In the genomic region with DNA sequence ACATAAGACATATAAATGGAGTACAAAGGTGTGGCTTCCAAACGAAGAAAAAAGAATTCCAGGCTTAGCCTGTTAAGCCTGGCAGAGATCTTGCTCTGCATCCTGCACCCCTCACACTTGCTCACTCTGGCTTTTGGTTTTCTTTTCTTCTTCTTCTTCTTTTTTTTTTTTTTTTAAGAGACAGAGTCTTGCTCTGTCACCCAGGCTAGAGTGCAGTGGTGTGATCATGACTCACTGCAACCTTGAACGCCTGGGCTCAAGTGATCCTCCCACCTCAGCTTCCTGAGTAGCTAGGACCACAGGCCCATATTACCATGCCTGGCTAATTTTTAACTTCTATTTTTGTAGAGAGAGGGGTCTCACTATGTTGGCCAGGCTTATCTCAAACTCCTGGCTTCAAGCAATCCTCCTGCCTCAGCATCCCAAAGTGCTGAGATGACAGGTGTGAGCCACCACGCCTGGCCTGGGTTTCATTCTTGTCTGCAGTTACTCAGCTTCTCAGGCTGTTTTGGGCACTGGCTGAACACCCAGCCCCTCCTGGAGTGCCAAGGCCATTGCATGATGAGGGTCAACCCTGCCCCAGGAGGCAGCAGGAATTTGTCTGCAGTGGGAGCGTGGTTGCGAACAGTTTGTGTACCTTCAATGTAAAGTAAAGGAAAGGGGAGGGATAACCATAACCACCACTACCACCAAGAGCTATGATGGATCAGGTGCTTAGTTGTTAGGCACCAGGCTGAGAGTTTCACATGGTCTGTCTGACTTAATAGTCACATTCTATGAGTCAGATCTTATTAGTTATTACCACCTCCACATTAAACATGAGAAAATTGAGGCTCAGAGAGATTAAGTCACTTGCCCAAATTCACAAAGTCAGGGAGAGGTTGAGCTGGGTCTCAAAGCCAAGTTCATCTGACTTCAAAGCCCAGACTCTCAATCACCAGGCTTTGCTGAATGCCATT, we compare ENCODE assay signal across 18 cellular contexts.
DNase-seq lines count a peak whose midpoint lies in the region; ATAC-seq, FAIRE-seq and TF ChIP-seq lines count a peak whose summit lies in the region.
"Had no signal": no experiment of that assay in that cellular context is flagged by ENCODE, and none has a peak within 500 bp of the region (broad histone marks: within the 10 kb centered on the region; RNA-seq: fewer than 3 reads in every experiment).

No MANE protein-coding gene starts in this region.

- TF ChIP-seq POLR2A in K562 (conservative IDR thresholded peaks at IDR 0.05) = no peak

- peak; percentile 58 to 61 for ATAC-seq in activated naive CD4-positive, alpha-beta T cell treated with anti-CD3 and anti-CD28 coated beads, Interleukin-2, amount 50 U/mL, for 72 hours
- ATAC-seq in K562 (no peak), HG02870 (IDR thresholded peaks at IDR 0.05; ENCODE audit: unreplicated experiment) (no peak)
- ATAC-seq: GM12878; stimulated activated memory B cell treated with anti-CD40 and anti-IgM and Interleukin-4, amounts not matched to agents 10 μg/mL and 1 μg/mL and 100 μg/mL, for 72 hours; upper lobe of right lung had no signal

- no peaks in the 10 kb centered on the region for H3K4me1 ChIP-seq in K562 (replicated peaks in 1 of 2; ENCODE audit: control insufficient read depth in 2 of 2, insufficient read depth in 2 of 2, low read length in 2 of 2)
- H3K4me1 ChIP-seq: upper lobe of right lung had no signal

- H3K36me3 ChIP-seq in K562 (ENCODE audit: control insufficient read depth, insufficient read depth, low read length) = no peaks in the 10 kb centered on the region
- H3K36me3 ChIP-seq: upper lobe of right lung had no signal

- peak in 1 of 2 donors; percentile 16 for DNase-seq in activated naive CD4-positive, alpha-beta T cell treated with anti-CD3 and anti-CD28 coated beads, Interleukin-2, amount 50 U/mL, for 72 hours (ENCODE audit: low spot score in 2 of 2)
- no peak for DNase-seq in activated naive CD4-positive, alpha-beta T cell (lab: John Stamatoyannopoulos, UW)
- peak; percentile 5 for DNase-seq in SK-MEL-5 (ENCODE audit: low read depth, low spot score)
- no peak for DNase-seq in K562 (ENCODE audit: extremely low read depth in 1 of 4, low spot score in 3 of 4)
- DNase-seq in SKM-1 (lab: John Stamatoyannopoulos, UW; ENCODE audit: unreplicated experiment) = no peak
- DNase-seq in NCI-H128 (lab: John Stamatoyannopoulos, UW; ENCODE audit: unreplicated experiment) = no peak
- DNase-seq: activated naive CD4-positive, alpha-beta T cell treated with Interleukin-2 at 50 U/mL for 16 hours; COR-L47; H9; hippocampal formation; IMR-90; NCI-H2171 treated with DMSO at 0.1 percent for 48 hours; occipital lobe; upper lobe of right lung had no signal

- H3K9me3 Mint-ChIP-seq in activated naive CD4-positive, alpha-beta T cell treated with anti-CD3 and anti-CD28 coated beads, Interleukin-2, amount 50 U/mL, for 72 hours = no peaks in the 10 kb centered on the region
- no peaks in the 10 kb centered on the region for H3K9me3 Mint-ChIP-seq in stimulated activated naive CD8-positive, alpha-beta T cell treated with anti-CD3 and anti-CD28 coated beads, Interleukin-15, Interleukin-2, amounts not matched to agents 100 ng/mL and 50 ng/mL, for 24 hours
- H3K9me3 Mint-ChIP-seq: H9; stimulated activated memory B cell treated with anti-CD40 and anti-IgM and Interleukin-4, amounts not matched to agents 10 μg/mL and 1 μg/mL and 100 μg/mL, for 72 hours had no signal

- H3K27ac ChIP-seq in K562 (ENCODE audit: extremely low read depth, low read depth, low read length) = no peak overlapping the region
- H3K27ac ChIP-seq: upper lobe of right lung had no signal

- no peaks in the 10 kb centered on the region for H3K9me3 ChIP-seq in K562 (replicated peaks; ENCODE audit: control insufficient read depth, insufficient read depth, low read depth, low read length)
- H3K9me3 ChIP-seq: upper lobe of right lung had no signal

- peaks cover 42% of the 10 kb centered on the region for H3K4me1 Mint-ChIP-seq in stimulated activated naive CD8-positive, alpha-beta T cell treated with anti-CD3 and anti-CD28 coated beads, Interleukin-15, Interleukin-2, amounts not matched to agents 100 ng/mL and 50 ng/mL, for 24 hours (ENCODE audit: low read depth)
- H3K4me1 Mint-ChIP-seq: stimulated activated memory B cell treated with anti-CD40 and anti-IgM and Interleukin-4, amounts not matched to agents 10 μg/mL and 1 μg/mL and 100 μg/mL, for 72 hours had no signal

- TF ChIP-seq EP300 in K562 (IDR thresholded peaks at IDR 0.05; ENCODE audit: low read length) = no peak

- POLR2A ChIA-PET in K562 (lab: Yijun Ruan, JAX) = interaction anchor here (1.6 kb wide), 1 partner anchor 8 kb away, joined by 3 read pairs; no protein-coding TSS in a partner anchor

- no peaks in the 10 kb centered on the region for H3K79me2 ChIP-seq in K562 (ENCODE audit: control insufficient read depth, insufficient read depth, low read length)

- H3K27me3 ChIP-seq in K562 (ENCODE audit: control insufficient read depth in 2 of 2, insufficient read depth in 2 of 2, low read length in 2 of 2) = peaks cover 8 to 19% of the 10 kb centered on the region in 2 experiments; a peak in 4 of 5 replicates
- H3K27me3 ChIP-seq: upper lobe of right lung had no signal

- H3K4me3 ChIP-seq in K562 = no peak overlapping the region
- H3K4me3 ChIP-seq: GM12878, upper lobe of right lung had no signal

- FAIRE-seq in K562 (lab: Jason Lieb, UNC) = no peak
- FAIRE-seq: GM12878 had no signal

- H3K9me1 ChIP-seq in K562 (ENCODE audit: control insufficient read depth, insufficient read depth, low read length) = no peaks in the 10 kb centered on the region

- intact Hi-C loops in K562 (cut with micrococcal nuclease) = no loop called here

- 2% methylated on average over 5 of the region's 5 CpGs for WGBS in K562 (ENCODE audit: insufficient coverage, low coverage, missing lambda C conversion rate)

- BruUV-seq in K562 (replicated peaks; lab: Mats Ljungman, UMichigan) = no TSS peak

- H3K9ac ChIP-seq in K562 (ENCODE audit: insufficient read depth in 1 of 2, low read depth in 2 of 2, low read length in 2 of 2) = no peak overlapping the region

- no peak overlapping the region for H3K4me2 ChIP-seq in K562 (ENCODE audit: insufficient read depth, low read length)

- in situ Hi-C loops in SK-MEL-5 (cut with HindIII; ENCODE audit: low pct_unique_long_range_greater_than_20kb, low sequenced_read_pairs) (no loop called here), K562 (cut with MboI) (no loop called here)

- H3K27ac Mint-ChIP-seq in activated naive CD4-positive, alpha-beta T cell treated with anti-CD3 and anti-CD28 coated beads, Interleukin-2, amount 50 U/mL, for 72 hours = peak overlapping the region; percentile 35 to 62
- peak overlapping the region; percentile 67 for H3K27ac Mint-ChIP-seq in stimulated activated naive CD8-positive, alpha-beta T cell treated with anti-CD3 and anti-CD28 coated beads, Interleukin-15, Interleukin-2, amounts not matched to agents 100 ng/mL and 50 ng/mL, for 24 hours
- H3K27ac Mint-ChIP-seq: H9; stimulated activated memory B cell treated with anti-CD40 and anti-IgM and Interleukin-4, amounts not matched to agents 10 μg/mL and 1 μg/mL and 100 μg/mL, for 72 hours had no signal

- H3K27me3 Mint-ChIP-seq in stimulated activated naive CD8-positive, alpha-beta T cell treated with anti-CD3 and anti-CD28 coated beads, Interleukin-15, Interleukin-2, amounts not matched to agents 100 ng/mL and 50 ng/mL, for 24 hours = peaks cover 5% of the 10 kb centered on the region

- no peak for TF ChIP-seq RAD21 in K562 (CRISPR knock-in tag; conservative IDR thresholded peaks at IDR 0.05 in 1 of 2, IDR thresholded peaks at IDR 0.05 in 1 of 2)

- H3K36me3 Mint-ChIP-seq in activated naive CD4-positive, alpha-beta T cell treated with anti-CD3 and anti-CD28 coated beads, Interleukin-2, amount 50 U/mL, for 72 hours = no peaks in the 10 kb centered on the region
- H3K36me3 Mint-ChIP-seq in stimulated activated naive CD8-positive, alpha-beta T cell treated with anti-CD3 and anti-CD28 coated beads, Interleukin-15, Interleukin-2, amounts not matched to agents 100 ng/mL and 50 ng/mL, for 24 hours (ENCODE audit: low read depth) = no peaks in the 10 kb centered on the region
- H3K36me3 Mint-ChIP-seq: stimulated activated memory B cell treated with anti-CD40 and anti-IgM and Interleukin-4, amounts not matched to agents 10 μg/mL and 1 μg/mL and 100 μg/mL, for 72 hours had no signal

- CTCF ChIA-PET in K562 (lab: Yijun Ruan, JAX; ENCODE audit: low intra/inter-chr PET ratio) = no interaction called here

- no peaks in the 10 kb centered on the region for H4K20me1 ChIP-seq in K562 (replicated peaks; ENCODE audit: control insufficient read depth, insufficient read depth, low read length)

- H2AFZ ChIP-seq in K562 (ENCODE audit: low read depth, low read length) = no peak overlapping the region

- H3K4me3 Mint-ChIP-seq in stimulated activated naive CD8-positive, alpha-beta T cell treated with anti-CD3 and anti-CD28 coated beads, Interleukin-15, Interleukin-2, amounts not matched to agents 100 ng/mL and 50 ng/mL, for 24 hours = no peak overlapping the region
- H3K4me3 Mint-ChIP-seq: H9; stimulated activated memory B cell treated with anti-CD40 and anti-IgM and Interleukin-4, amounts not matched to agents 10 μg/mL and 1 μg/mL and 100 μg/mL, for 72 hours had no signal

- TF ChIP-seq CTCF in K562 (IDR thresholded peaks at IDR 0.05 in 2 of 3, conservative IDR thresholded peaks at IDR 0.05 in 1 of 3; ENCODE audit: insufficient read depth in 2 of 3, low read depth in 1 of 3, low read length in 3 of 3) = no peak

Comparison
In these comparisons a context has a peak if more than half of its experiments do, and no peak if none do; other contexts are left out.
1. ATAC-seq: peak in activated naive CD4-positive, alpha-beta T cell treated with anti-CD3 and anti-CD28 coated beads, Interleukin-2, amount 50 U/mL, for 72 hours (2 of 2); none in K562 (single experiment) and HG02870 (single experiment).